In the genomic region with DNA sequence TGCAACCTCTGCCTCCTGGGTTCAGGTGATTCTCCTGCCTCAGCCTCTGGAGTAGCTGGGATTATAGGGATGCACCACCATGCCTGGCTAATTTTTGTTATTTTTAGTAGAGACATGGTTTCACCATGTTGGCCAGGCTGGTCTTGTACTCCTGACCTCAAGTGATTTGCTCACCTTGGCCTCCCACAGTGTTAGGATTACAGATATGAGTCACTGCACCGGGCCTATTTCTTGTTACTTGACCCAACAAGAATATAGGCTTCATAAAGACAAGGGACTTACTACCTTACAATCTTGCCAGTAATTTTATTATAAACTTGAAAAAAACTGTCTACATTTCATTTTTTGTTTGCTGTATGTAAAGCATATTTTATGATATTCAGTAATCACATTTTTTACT, we compare ENCODE assay signal across 22 cellular contexts. TPM values are rescaled to one million over a fixed set of nuclear protein-coding genes. Genes with fewer than 3 reads are reported as not detected.
A peak's percentile ranks its signal among the peaks of the same experiment; 100 is the strongest.
DNase-seq lines count a peak whose midpoint lies in the region; ATAC-seq and TF ChIP-seq lines count a peak whose summit lies in the region.
"Had no signal": no experiment of that assay in that cellular context is flagged by ENCODE, and none has a peak within 500 bp of the region (broad histone marks: within the 10 kb centered on the region; RNA-seq: fewer than 3 reads in every experiment).

No MANE protein-coding gene starts in this region.

- no peak overlapping the region for H3K56ac ChIP-seq in IMR-90 (ENCODE audit: extremely low read depth, insufficient read depth, low read length)

- dilution Hi-C loops in IMR-90 (cut with HindIII; ENCODE audit: low sequenced_read_pairs, unreplicated experiment) (no loop called here), mammary epithelial cell (cut with HindIII; ENCODE audit: low sequenced_read_pairs) (no loop called here)

- no peak overlapping the region for H3K14ac ChIP-seq in IMR-90 (replicated peaks; ENCODE audit: low read depth, low read length)

- H2BK15ac ChIP-seq in IMR-90 (ENCODE audit: low read depth, low read length): no peak overlapping the region

- H3K23ac ChIP-seq in IMR-90 (ENCODE audit: low read depth, low read length): no peak overlapping the region

- TF ChIP-seq RAD21 in IMR-90 (IDR thresholded peaks at IDR 0.05; ENCODE audit: low read length): no peak

- no CpG with 5 or more reads among the region's 1 CpG for WGBS in IMR-90 (ENCODE audit: extremely low coverage in 2 of 2, insufficient read length in 1 of 2), 2 experiments
- WGBS in mammary epithelial cell (ENCODE audit: low coverage, missing lambda C conversion rate): 20% methylated on average over 1 of the region's 1 CpG

- no peak overlapping the region for H3K4me3 ChIP-seq in IMR-90 (ENCODE audit: insufficient read depth, low read depth, low read length)
- H3K4me3 ChIP-seq in mammary epithelial cell (replicated peaks in 1 of 3; ENCODE audit: insufficient read depth in 1 of 3, low read depth in 2 of 3, low read length in 3 of 3): no peak overlapping the region
- H3K4me3 ChIP-seq: heart left ventricle, lower lobe of right lung, right lobe of liver, SJSA1, transverse colon had no signal

- H4K20me1 ChIP-seq in IMR-90 (ENCODE audit: insufficient read depth, low read length) (peaks cover 3% of the 10 kb centered on the region; the same call in 1 of the 2 replicates), mammary epithelial cell (ENCODE audit: insufficient read depth, low read length) (no peaks in the 10 kb centered on the region)

- peaks cover 8% of the 10 kb centered on the region for H3K4me1 ChIP-seq in IMR-90 (ENCODE audit: control insufficient read depth, insufficient read depth, low read length)
- peaks cover 9% of the 10 kb centered on the region for H3K4me1 ChIP-seq in mammary epithelial cell (ENCODE audit: insufficient read depth, low read length)
- H3K4me1 ChIP-seq: lower lobe of right lung, right lobe of liver, transverse colon had no signal

- H2BK20ac ChIP-seq in IMR-90 (ENCODE audit: low read depth, low read length): no peak overlapping the region

- H3K9me1 ChIP-seq in IMR-90 (ENCODE audit: insufficient read depth, low read length): 0 out of 2 replicates have a peak, but pooled peaks cover 3% of the 10 kb centered on the region

- no peak overlapping the region for H4K5ac ChIP-seq in IMR-90 (ENCODE audit: low read depth, low read length)

- no peak for TF ChIP-seq CTCF in IMR-90 (conservative IDR thresholded peaks at IDR 0.05; ENCODE audit: low read depth, low read length)
- TF ChIP-seq CTCF in mammary epithelial cell (conservative IDR thresholded peaks at IDR 0.05 in 1 of 2, IDR thresholded peaks at IDR 0.05 in 1 of 2; ENCODE audit: extremely low read depth in 1 of 2, insufficient read depth in 1 of 2, low read depth in 1 of 2, low read length in 2 of 2): no peak

- H4K8ac ChIP-seq in IMR-90 (ENCODE audit: low read depth in 2 of 2, low read length in 2 of 2): no peak overlapping the region

- H2BK5ac ChIP-seq in IMR-90 (ENCODE audit: low read depth, low read length, poor library complexity, severe bottlenecking): no peak overlapping the region

- TF ChIP-seq POLR2A in IMR-90 (IDR thresholded peaks at IDR 0.05; ENCODE audit: low read depth, low read length): no peak

- H4K91ac ChIP-seq in IMR-90 (ENCODE audit: insufficient read depth, low read depth, low read length): no peak overlapping the region

- no peaks in the 10 kb centered on the region for H3K79me2 ChIP-seq in mammary epithelial cell (ENCODE audit: insufficient read depth, low read length)

- peaks cover 4 to 26% of the 10 kb centered on the region in 2 experiments; a peak in 3 of 4 replicates for H3K79me1 ChIP-seq in IMR-90 (ENCODE audit: low read depth in 1 of 2, low read length in 2 of 2)

- intact Hi-C loops in IMR-90 (cut with micrococcal nuclease) (no loop called here), mammary epithelial cell (cut with micrococcal nuclease) (no loop called here), left cardiac atrium (cut with DNase I) (no loop called here)

- ATAC-seq in IMR-90 (ENCODE audit: low read depth) (0 out of 2 replicates have a peak, but pooled peaks have one; percentile 44), HG03039 (IDR thresholded peaks at IDR 0.05; ENCODE audit: unreplicated experiment) (no peak), left cardiac atrium (no peak)
- ATAC-seq: lower lobe of right lung, right lobe of liver had no signal

- no peak overlapping the region for H3K4me2 ChIP-seq in IMR-90 (ENCODE audit: low read depth, low read length)
- H3K4me2 ChIP-seq in mammary epithelial cell (ENCODE audit: insufficient read depth, low read depth, low read length): no peak overlapping the region

- DNase-seq in ELR (ENCODE audit: low read depth) (peak; percentile 55), IMR-90 (peak; percentile 77), mammary epithelial cell (peak; percentile 56), kidney glomerular epithelial cell (lab: John Stamatoyannopoulos, UW) (peak; percentile 4), NCI-H1105 treated with DMSO at 0.1 percent for 48 hours (lab: John Stamatoyannopoulos, UW) (no peak), DMS114 treated with DMSO at 0.1 percent for 48 hours (lab: John Stamatoyannopoulos, UW; ENCODE audit: unreplicated experiment) (no peak), left cardiac atrium (no peak)
- DNase-seq: activated CD4-positive, alpha-beta memory T cell treated with anti-CD3 and anti-CD28 coated beads, Interleukin-2, amount 10 ng/mL, durations not matched to agents 7 days and 5 days; activated naive CD4-positive, alpha-beta T cell treated with anti-CD3 and anti-CD28 coated beads for 36 hours; CD8-positive, alpha-beta memory T cell; DMS79; heart left ventricle; lower lobe of right lung; NCI-H82; OCI-M1; right lobe of liver; stimulated activated naive CD4-positive, alpha-beta T cell; T-helper 2 cell; transverse colon had no signal

- no peak overlapping the region for H2AK9ac ChIP-seq in IMR-90 (replicated peaks; ENCODE audit: low read depth, low read length, poor library complexity)

- BruUV-seq in IMR-90 (replicated peaks; lab: Mats Ljungman, UMichigan): no TSS peak
- no TSS peak for BruUV-seq in mammary epithelial cell (replicated peaks; lab: Mats Ljungman, UMichigan)

- no peak overlapping the region for H3K27ac ChIP-seq in IMR-90 (ENCODE audit: insufficient read depth, low read length)
- H3K27ac ChIP-seq in mammary epithelial cell (ENCODE audit: insufficient read depth, low read depth, low read length): no peak overlapping the region
- H3K27ac ChIP-seq: epithelial cell of prostate, lower lobe of right lung, right lobe of liver, SJSA1, transverse colon had no signal

- POLR2A ChIA-PET in IMR-90 (lab: Charles Lee; ENCODE audit: unreplicated experiment): no interaction called here

- H3K27me3 ChIP-seq in IMR-90 (ENCODE audit: control insufficient read depth, insufficient read depth, low read length): no peaks in the 10 kb centered on the region
- H3K27me3 ChIP-seq in mammary epithelial cell (ENCODE audit: insufficient read depth, low read length): no peaks in the 10 kb centered on the region
- H3K27me3 ChIP-seq: heart left ventricle, right lobe of liver, SJSA1, transverse colon had no signal

- CTCF ChIA-PET in IMR-90 (lab: Yijun Ruan, JAX) (interaction anchor here (0.7 kb wide), 1 partner anchor 82 kb away, joined by 5 read pairs; no protein-coding TSS in a partner anchor), mammary epithelial cell (lab: Charles Lee; ENCODE audit: low non-redundant PET) (no interaction called here)

- H3K36me3 ChIP-seq in IMR-90 (ENCODE audit: control insufficient read depth, insufficient read depth, low read length) (peaks cover 30% of the 10 kb centered on the region), mammary epithelial cell (ENCODE audit: insufficient read depth, low read length) (peaks cover 39% of the 10 kb centered on the region)

- H3K9ac ChIP-seq in IMR-90 (ENCODE audit: low read depth, low read length) (no peak overlapping the region), mammary epithelial cell (ENCODE audit: insufficient read depth, low read length) (no peak overlapping the region)

- no peak overlapping the region for H2AFZ ChIP-seq in IMR-90 (replicated peaks; ENCODE audit: low read length, poor library complexity)
- H2AFZ ChIP-seq in mammary epithelial cell (ENCODE audit: low read depth, low read length): no peak overlapping the region

- no peak overlapping the region for H2BK120ac ChIP-seq in IMR-90 (ENCODE audit: low read depth, low read length)

- in situ Hi-C loops in IMR-90 (cut with MboI; ENCODE audit: low sequenced_read_pairs) (no loop called here), mammary epithelial cell (cut with MboI; ENCODE audit: low sequenced_read_pairs in 2 of 2) (loop anchor here in 1 of 2 donors (10.0 kb wide), 1 partner anchor 113 kb away; no protein-coding TSS in a partner anchor)

- H3K9me3 ChIP-seq in IMR-90 (ENCODE audit: control insufficient read depth, insufficient read depth, low read length) (no peaks in the 10 kb centered on the region), mammary epithelial cell (replicated peaks; ENCODE audit: insufficient read depth, low read length) (no peaks in the 10 kb centered on the region)
- H3K9me3 ChIP-seq: heart left ventricle, lower lobe of right lung, right lobe of liver, SJSA1, transverse colon had no signal

- H3K18ac ChIP-seq in IMR-90 (ENCODE audit: low read depth, low read length): no peak overlapping the region

- H3K4ac ChIP-seq in IMR-90 (ENCODE audit: low read depth, low read length): no peak overlapping the region

- H2AK5ac ChIP-seq in IMR-90 (ENCODE audit: low read depth, low read length): no peak overlapping the region

RNA-seq across cellular contexts. Expression of gene ZBTB47, which starts 21.4 kb away (rescaled TPM):
- total RNA-seq in IMR-90 (2012; rRNA removed) (9.7 and 10.9 TPM in 2 replicates), mammary epithelial cell (10 to 100 TPM in 1 of 2 donors, 1 to 10 TPM in 1; 8.2 to 21.8 TPM), left cardiac atrium (100 to 1,000 TPM in 1 of 2 donors, 10 to 100 TPM in 1; 68.5 to 108 TPM)
- polyA plus RNA-seq in IMR-90 (2012; rRNA removed) (16.8 and 17.3 TPM in 2 replicates), mammary epithelial cell (7.0 TPM)
- 7.1 and 19.6 TPM in 2 replicates for polyA plus RNA-seq in IMR-90 (2012; cell fraction: cytosol; rRNA removed)
- polyA plus RNA-seq in IMR-90 (2012; cell fraction: nucleus; rRNA removed; ENCODE audit: low replicate concordance): 23.6 and 53.1 TPM in 2 replicates
- polyA minus RNA-seq in mammary epithelial cell: 7.3 TPM
- polyA plus RNA-seq: CD8-positive, alpha-beta memory T cell had no signal

RNA-seq across cellular contexts. Expression of gene NKTR, which starts 31.7 kb away (rescaled TPM):
- total RNA-seq in IMR-90 (2012; rRNA removed) (24.0 and 51.4 TPM in 2 replicates), mammary epithelial cell (10 to 100 TPM; 57.2 to 59.3 TPM), left cardiac atrium (10 to 100 TPM; 26.5 to 35.9 TPM)
- polyA plus RNA-seq in IMR-90 (2012; rRNA removed) (20.0 and 30.7 TPM in 2 replicates), mammary epithelial cell (10.4 TPM)
- 1.4 and 2.1 TPM in 2 replicates for polyA plus RNA-seq in IMR-90 (2012; cell fraction: cytosol; rRNA removed)
- polyA plus RNA-seq in IMR-90 (2012; cell fraction: nucleus; rRNA removed; ENCODE audit: low replicate concordance): 15.7 and 154 TPM in 2 replicates
- 18.8 TPM for polyA minus RNA-seq in mammary epithelial cell

RNA-seq across cellular contexts. Expression of gene SS18L2, which starts 41.5 kb away (rescaled TPM):
- total RNA-seq in IMR-90 (2012; rRNA removed) (19.4 and 23.6 TPM in 2 replicates), mammary epithelial cell (10 to 100 TPM; 13.3 to 19.3 TPM), left cardiac atrium (10 to 100 TPM; 13.4 to 14.1 TPM)
- polyA plus RNA-seq in IMR-90 (2012; rRNA removed) (14.9 and 18.7 TPM in 2 replicates), mammary epithelial cell (25.5 TPM)
- polyA plus RNA-seq in IMR-90 (2012; cell fraction: cytosol; rRNA removed): 6.4 and 6.7 TPM in 2 replicates
- polyA plus RNA-seq in IMR-90 (2012; cell fraction: nucleus; rRNA removed; ENCODE audit: low replicate concordance): 1.5 and 10.1 TPM in 2 replicates
- 54.5 TPM for polyA minus RNA-seq in mammary epithelial cell

RNA-seq across cellular contexts. Expression of gene SEC22C, which starts 50.4 kb away (rescaled TPM):
- total RNA-seq in IMR-90 (2012; rRNA removed) (43.9 and 46.9 TPM in 2 replicates), mammary epithelial cell (10 to 100 TPM; 53.2 to 68.7 TPM), left cardiac atrium (10 to 100 TPM; 24.4 to 29.8 TPM)
- polyA plus RNA-seq in IMR-90 (2012; rRNA removed) (19.9 and 24.0 TPM in 2 replicates), mammary epithelial cell (34.2 TPM)
- polyA plus RNA-seq in IMR-90 (2012; cell fraction: cytosol; rRNA removed): 11.0 and 11.6 TPM in 2 replicates
- polyA plus RNA-seq in IMR-90 (2012; cell fraction: nucleus; rRNA removed; ENCODE audit: low replicate concordance): 8.1 and 22.9 TPM in 2 replicates
- polyA minus RNA-seq in mammary epithelial cell: 46.7 TPM

RNA-seq across cellular contexts. Expression of gene KLHL40, which starts 53.2 kb away (rescaled TPM):
- total RNA-seq in IMR-90 (2012; rRNA removed) (not detected in 2 replicates), mammary epithelial cell (not detected), left cardiac atrium (under 1 TPM in 1 of 2 donors, not detected in 1; 0.86 TPM)
- polyA plus RNA-seq in IMR-90 (2012; rRNA removed) (not detected in 2 replicates), mammary epithelial cell (not detected)
- polyA plus RNA-seq in IMR-90 (2012; cell fraction: cytosol; rRNA removed): not detected in 2 replicates
- polyA plus RNA-seq in IMR-90 (2012; cell fraction: nucleus; rRNA removed; ENCODE audit: low replicate concordance): not detected in 2 replicates
- not detected for polyA minus RNA-seq in mammary epithelial cell
- total RNA-seq: activated CD4-positive, alpha-beta memory T cell treated with anti-CD3 and anti-CD28 coated beads, Interleukin-2, amount 10 ng/mL, durations not matched to agents 7 days and 5 days; activated naive CD4-positive, alpha-beta T cell treated with anti-CD3 and anti-CD28 coated beads for 36 hours; CD8-positive, alpha-beta memory T cell; lower lobe of right lung; SJSA1 had no signal
- polyA plus RNA-seq: CD8-positive, alpha-beta memory T cell had no signal

Comparison
In these comparisons a context has a peak if more than half of its experiments do, and no peak if none do; other contexts are left out.
1. DNase-seq: peak in ELR (single experiment), IMR-90 (single experiment), mammary epithelial cell (single experiment) and kidney glomerular epithelial cell (single experiment); none in NCI-H1105 treated with DMSO at 0.1 percent for 48 hours (single experiment), DMS114 treated with DMSO at 0.1 percent for 48 hours (single experiment) and left cardiac atrium (single experiment).